In the genomic region with DNA sequence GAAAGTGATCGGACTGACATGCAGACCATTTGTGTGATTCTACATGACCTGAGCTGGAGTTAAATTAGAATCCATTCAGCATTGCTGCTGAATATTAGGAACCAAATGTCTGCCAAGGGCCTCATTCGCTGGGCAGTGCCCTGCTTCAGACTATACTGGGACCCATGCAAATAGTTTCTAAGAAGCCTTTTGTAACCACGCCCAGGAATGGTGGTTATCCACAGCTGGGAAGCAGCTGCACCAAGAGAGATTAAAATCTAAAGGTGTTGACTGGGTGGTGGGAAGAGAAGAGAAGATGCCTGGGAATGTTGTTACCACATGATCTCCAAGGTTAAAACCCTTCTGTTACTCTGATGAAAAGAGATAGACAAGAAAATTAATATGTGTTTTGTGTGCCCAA, we compare ENCODE assay signal across 1 cellular context.
TF ChIP-seq lines count a peak whose summit lies in the region.

No MANE protein-coding gene starts in this region.

TF ChIP-seq in GM12878, 131 proteins besides CTCF, POLR2A, EP300 and RAD21 (continued from another document):
- TF ChIP-seq, protein P1, sequence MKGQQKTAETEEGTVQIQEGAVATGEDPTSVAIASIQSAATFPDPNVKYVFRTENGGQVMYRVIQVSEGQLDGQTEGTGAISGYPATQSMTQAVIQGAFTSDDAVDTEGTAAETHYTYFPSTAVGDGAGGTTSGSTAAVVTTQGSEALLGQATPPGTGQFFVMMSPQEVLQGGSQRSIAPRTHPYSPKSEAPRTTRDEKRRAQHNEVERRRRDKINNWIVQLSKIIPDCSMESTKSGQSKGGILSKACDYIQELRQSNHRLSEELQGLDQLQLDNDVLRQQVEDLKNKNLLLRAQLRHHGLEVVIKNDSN (IDR thresholded peaks at IDR 0.05; ENCODE audit: borderline replicate concordance, extremely low read length, insufficient read depth, low read depth, low read length): no peak
- TF ChIP-seq, protein P2, sequence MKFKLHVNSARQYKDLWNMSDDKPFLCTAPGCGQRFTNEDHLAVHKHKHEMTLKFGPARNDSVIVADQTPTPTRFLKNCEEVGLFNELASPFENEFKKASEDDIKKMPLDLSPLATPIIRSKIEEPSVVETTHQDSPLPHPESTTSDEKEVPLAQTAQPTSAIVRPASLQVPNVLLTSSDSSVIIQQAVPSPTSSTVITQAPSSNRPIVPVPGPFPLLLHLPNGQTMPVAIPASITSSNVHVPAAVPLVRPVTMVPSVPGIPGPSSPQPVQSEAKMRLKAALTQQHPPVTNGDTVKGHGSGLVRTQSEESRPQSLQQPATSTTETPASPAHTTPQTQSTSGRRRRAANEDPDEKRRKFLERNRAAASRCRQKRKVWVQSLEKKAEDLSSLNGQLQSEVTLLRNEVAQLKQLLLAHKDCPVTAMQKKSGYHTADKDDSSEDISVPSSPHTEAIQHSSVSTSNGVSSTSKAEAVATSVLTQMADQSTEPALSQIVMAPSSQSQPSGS (IDR thresholded peaks at IDR 0.05; ENCODE audit: low read length): peak; percentile 12; the same call in 1 of the 2 replicates
